ENCODE assay signal across 1 cellular context in the genomic region with DNA sequence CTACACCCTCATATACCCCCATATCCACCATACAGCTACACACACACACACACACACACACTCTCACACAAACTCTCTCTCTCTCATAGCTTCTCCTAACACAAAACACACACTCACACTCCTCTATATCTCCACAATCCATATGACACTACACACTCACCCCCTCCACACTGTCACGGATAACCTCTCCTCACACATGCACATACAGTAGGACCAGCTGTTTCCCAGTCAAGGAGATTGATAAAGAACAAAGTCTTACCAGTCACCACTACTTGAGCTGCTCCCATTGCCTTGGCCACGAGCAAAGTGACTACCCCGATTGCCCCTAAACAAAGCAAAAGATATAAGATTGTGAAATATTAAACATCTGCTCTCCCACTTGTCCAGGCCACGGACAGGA.
TF ChIP-seq lines count a peak whose summit lies in the region.

No MANE protein-coding gene starts in this region.

TF ChIP-seq in HepG2, 621 proteins besides CTCF, POLR2A, EP300 and RAD21 (continued from another document):
- no peak for TF ChIP-seq ZNF816 (CRISPR knock-in tag; IDR thresholded peaks at IDR 0.05; ENCODE audit: borderline replicate concordance)
